In the genomic region with DNA sequence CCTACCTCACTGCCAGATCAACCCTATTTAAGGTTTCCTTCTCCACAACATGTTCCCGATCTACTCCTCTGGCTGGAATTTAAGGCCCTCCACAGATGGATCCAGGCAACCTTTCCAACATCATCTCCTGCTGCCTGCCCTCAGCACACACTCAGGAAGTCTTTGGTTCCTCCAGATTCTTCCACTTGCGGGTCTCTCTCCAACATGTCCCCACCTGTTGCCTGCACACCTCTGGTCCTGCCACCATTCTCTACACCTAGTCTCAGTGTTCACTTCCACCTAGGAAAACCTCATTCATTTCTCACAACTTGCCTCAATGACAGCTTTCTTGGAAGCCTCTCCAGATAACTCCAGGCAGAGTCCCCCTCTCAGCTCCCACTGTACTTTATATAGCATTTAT, we compare ENCODE assay signal across 21 cellular contexts.
"Had no signal": no experiment of that assay in that cellular context is flagged by ENCODE, and none has a peak within 500 bp of the region (broad histone marks: within the 10 kb centered on the region; RNA-seq: fewer than 3 reads in every experiment).

No MANE protein-coding gene starts in this region.

- DNase-seq: cortex of kidney; dorsolateral prefrontal cortex; effector CD8-positive, alpha-beta T cell; esophagus squamous epithelium; foreskin fibroblast; immature natural killer cell; kidney; left cardiac atrium; left ventricle myocardium inferior; lower lobe of right lung; natural killer cell; posterior cingulate gyrus; sigmoid colon; stimulated activated CD4-positive, alpha-beta T cell treated with anti-CD3 and anti-CD28 coated beads, Interleukin-12 subunit alpha, Interleukin-12 subunit beta, amount 100 ng/mL, for 4 hours; stimulated activated naive CD4-positive, alpha-beta T cell treated with Interleukin-2 at 50 U/mL for 16 hours; trophoblast cell had no signal

- H3K27ac ChIP-seq: dorsolateral prefrontal cortex, epithelial cell of prostate, left ventricle myocardium inferior, lower lobe of right lung, skin epidermis had no signal

- H3K27ac Mint-ChIP-seq: immature natural killer cell, memory B cell, mesothelial cell of epicardium, natural killer cell had no signal

- H3K36me3 ChIP-seq: esophagus squamous epithelium, left ventricle myocardium inferior, lower lobe of right lung, sigmoid colon had no signal

- H3K9me3 ChIP-seq: esophagus squamous epithelium, left ventricle myocardium inferior, lower lobe of right lung, sigmoid colon had no signal

- H3K36me3 Mint-ChIP-seq: immature natural killer cell, memory B cell, natural killer cell had no signal

- ATAC-seq: left cardiac atrium, lower lobe of right lung, natural killer cell had no signal

- H3K4me3 Mint-ChIP-seq: immature natural killer cell, memory B cell, mesothelial cell of epicardium, natural killer cell, neural crest cell had no signal

- H3K27me3 ChIP-seq: sigmoid colon had no signal

- H3K4me3 ChIP-seq: dorsolateral prefrontal cortex, esophagus squamous epithelium, left ventricle myocardium inferior, lower lobe of right lung, sigmoid colon, skin epidermis had no signal

- H3K9me3 Mint-ChIP-seq: immature natural killer cell, natural killer cell, neural crest cell had no signal
